Comparison of ENCODE assay signal across 3 cellular contexts in genomic region chr3:85853805-85854204, GRCh38.
"Had no signal": no experiment of that assay in that cellular context is flagged by ENCODE, and none has a peak within 500 bp of the region (broad histone marks: within the 10 kb centered on the region; RNA-seq: fewer than 3 reads in every experiment).

No MANE protein-coding gene starts in this region.

- DNase-seq: GDM1, GF-D8 had no signal

- H3K4me3 ChIP-seq: GM12878 had no signal

- ATAC-seq: GM12878 had no signal
